In the genomic region with DNA sequence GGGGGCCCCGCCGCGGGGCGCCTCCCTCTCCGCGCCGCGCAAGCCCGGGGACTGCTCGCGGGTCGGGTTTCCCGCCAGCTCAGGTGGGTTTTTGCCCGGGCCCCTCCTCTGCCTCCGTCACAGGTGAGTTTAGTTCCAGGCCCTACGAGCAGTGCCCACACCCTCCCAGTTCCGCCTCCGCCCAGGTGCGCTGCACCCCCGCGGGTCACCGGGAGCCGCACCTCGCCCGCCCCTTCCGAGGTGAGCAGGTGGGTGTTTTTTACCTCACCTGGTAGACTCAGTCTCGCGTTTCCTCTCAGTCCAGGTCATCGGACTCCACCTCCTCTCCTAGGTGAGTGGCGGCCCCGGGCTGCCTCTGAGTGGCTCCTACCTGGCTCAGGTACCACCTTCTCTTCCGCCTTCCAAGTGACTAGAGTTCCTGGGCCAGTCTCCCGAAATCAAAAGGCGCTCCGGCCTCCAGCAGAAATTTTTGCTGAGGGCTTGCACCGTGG, we compare ENCODE assay signal across 8 cellular contexts.
DNase-seq lines count a peak whose midpoint lies in the region; ATAC-seq lines count a peak whose summit lies in the region.

TMEM30B (minus strand) TSS at position 153 of the 491 bp plus-strand sequence. CDS start 191 bp downstream, outside the sequence.

- peaks cover 33% of the 10 kb centered on the region for H3K4me1 Mint-ChIP-seq in activated naive CD8-positive, alpha-beta T cell treated with anti-CD3 and anti-CD28 coated beads, Interleukin-2, amount 50 U/mL, for 24 hours

- H3K27me3 Mint-ChIP-seq in activated naive CD8-positive, alpha-beta T cell treated with anti-CD3 and anti-CD28 coated beads, Interleukin-2, amount 50 U/mL, for 24 hours = peaks cover 10% of the 10 kb centered on the region

- H3K4me3 Mint-ChIP-seq in activated naive CD8-positive, alpha-beta T cell treated with anti-CD3 and anti-CD28 coated beads, Interleukin-2, amount 50 U/mL, for 24 hours = peak within 1 kb of the TSS; percentile 81

- no peaks in the 10 kb centered on the region for H3K36me3 Mint-ChIP-seq in activated naive CD8-positive, alpha-beta T cell treated with anti-CD3 and anti-CD28 coated beads, Interleukin-2, amount 50 U/mL, for 24 hours (ENCODE audit: low read depth)

- no peak for ATAC-seq in activated naive CD8-positive, alpha-beta T cell treated with anti-CD3 and anti-CD28 coated beads, Interleukin-2, amount 50 U/mL, for 24 hours
- ATAC-seq in HG03354 (IDR thresholded peaks at IDR 0.05; ENCODE audit: poor library complexity, severe bottlenecking, unreplicated experiment) (no peak), HG03280 (IDR thresholded peaks at IDR 0.05; ENCODE audit: unreplicated experiment) (no peak), HG03135 (IDR thresholded peaks at IDR 0.05; ENCODE audit: unreplicated experiment) (no peak)

- no peaks in the 10 kb centered on the region for H3K9me3 Mint-ChIP-seq in activated naive CD8-positive, alpha-beta T cell treated with anti-CD3 and anti-CD28 coated beads, Interleukin-2, amount 50 U/mL, for 24 hours

- DNase-seq in ELF-1 (ENCODE audit: low read depth, low spot score) = peak; percentile 72
- DNase-seq in NCI-H2171 treated with DMSO at 0.1 percent for 48 hours (lab: John Stamatoyannopoulos, UW) = peak; percentile 74
- DNase-seq in activated naive CD8-positive, alpha-beta T cell treated with anti-CD3 and anti-CD28 coated beads, Interleukin-2, amount 50 U/mL, for 24 hours = peak; percentile 27
- DNase-seq in islet precursor cell = peak; percentile 94
- DNase-seq in stimulated activated CD8-positive, alpha-beta memory T cell treated with anti-CD3 and anti-CD28 coated beads, Interleukin-15, amount 100 ng/mL, for 4 hours (ENCODE audit: low read depth in 2 of 2) = peak; percentile 10 to 16

- H3K27ac Mint-ChIP-seq in activated naive CD8-positive, alpha-beta T cell treated with anti-CD3 and anti-CD28 coated beads, Interleukin-2, amount 50 U/mL, for 24 hours = peak within 1 kb of the TSS; percentile 69

Comparison
In these comparisons a context has a peak if more than half of its experiments do, and no peak if none do; other contexts are left out.
1. DNase-seq: peak in every context shown above with its lines; median percentile 94 in islet precursor cell; 74 in NCI-H2171 treated with DMSO at 0.1 percent for 48 hours; 72 in ELF-1; 27 in activated naive CD8-positive, alpha-beta T cell treated with anti-CD3 and anti-CD28 coated beads, Interleukin-2, amount 50 U/mL, for 24 hours; 13 in stimulated activated CD8-positive, alpha-beta memory T cell treated with anti-CD3 and anti-CD28 coated beads, Interleukin-15, amount 100 ng/mL, for 4 hours.